ENCODE assay signal across 1 cellular context in the genomic region with DNA sequence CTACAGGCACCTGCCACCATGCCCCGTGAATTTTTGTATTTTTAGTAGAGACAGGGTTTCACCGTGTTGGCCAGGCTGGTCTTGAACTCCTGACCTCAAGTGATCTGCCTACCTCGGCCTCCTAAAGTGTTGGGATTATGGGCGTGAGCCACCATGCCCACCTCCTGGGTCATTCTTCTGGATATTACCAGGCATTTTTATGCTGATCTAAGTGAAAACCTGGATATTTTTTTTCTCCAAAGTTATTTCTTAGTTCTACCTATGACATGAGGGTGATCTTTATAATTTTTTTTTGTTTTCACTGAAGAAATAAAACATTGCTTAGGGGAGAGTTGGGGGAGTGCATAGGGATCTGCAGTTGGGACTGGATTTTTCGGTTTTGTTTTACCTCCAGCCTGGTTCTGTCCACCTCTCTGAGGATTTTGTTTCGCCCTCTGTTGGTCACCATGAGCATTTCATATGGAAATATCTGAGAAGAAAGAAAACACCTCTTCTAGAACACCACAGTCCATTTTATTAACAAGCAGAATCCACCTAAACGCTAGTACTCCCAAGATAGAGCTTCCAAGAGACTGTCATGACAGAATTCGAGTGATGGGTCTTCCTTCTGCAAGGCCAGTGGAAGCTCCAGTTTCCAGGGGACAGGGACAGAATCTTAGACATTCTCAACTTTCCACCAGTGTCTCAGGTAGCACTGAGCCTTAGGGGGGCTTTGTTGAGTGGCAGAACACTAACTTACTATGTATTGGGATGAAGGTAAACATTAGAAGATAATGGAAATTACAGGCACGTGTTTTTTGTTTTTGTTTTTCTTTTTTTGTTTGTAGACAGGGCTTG.
TF ChIP-seq lines count a peak whose summit lies in the region.

No MANE protein-coding gene starts in this region.

TF ChIP-seq in K562, 482 proteins besides CTCF, POLR2A, EP300 and RAD21 (continued from another document):
- TF ChIP-seq, protein P1, sequence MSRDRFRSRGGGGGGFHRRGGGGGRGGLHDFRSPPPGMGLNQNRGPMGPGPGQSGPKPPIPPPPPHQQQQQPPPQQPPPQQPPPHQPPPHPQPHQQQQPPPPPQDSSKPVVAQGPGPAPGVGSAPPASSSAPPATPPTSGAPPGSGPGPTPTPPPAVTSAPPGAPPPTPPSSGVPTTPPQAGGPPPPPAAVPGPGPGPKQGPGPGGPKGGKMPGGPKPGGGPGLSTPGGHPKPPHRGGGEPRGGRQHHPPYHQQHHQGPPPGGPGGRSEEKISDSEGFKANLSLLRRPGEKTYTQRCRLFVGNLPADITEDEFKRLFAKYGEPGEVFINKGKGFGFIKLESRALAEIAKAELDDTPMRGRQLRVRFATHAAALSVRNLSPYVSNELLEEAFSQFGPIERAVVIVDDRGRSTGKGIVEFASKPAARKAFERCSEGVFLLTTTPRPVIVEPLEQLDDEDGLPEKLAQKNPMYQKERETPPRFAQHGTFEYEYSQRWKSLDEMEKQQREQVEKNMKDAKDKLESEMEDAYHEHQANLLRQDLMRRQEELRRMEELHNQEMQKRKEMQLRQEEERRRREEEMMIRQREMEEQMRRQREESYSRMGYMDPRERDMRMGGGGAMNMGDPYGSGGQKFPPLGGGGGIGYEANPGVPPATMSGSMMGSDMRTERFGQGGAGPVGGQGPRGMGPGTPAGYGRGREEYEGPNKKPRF (IDR thresholded peaks at IDR 0.05; ENCODE audit: low read depth, low read length): no peak
- TF ChIP-seq HMG20B (CRISPR knock-in tag; IDR thresholded peaks at IDR 0.05) (no peak), NONO (IDR thresholded peaks at IDR 0.05; ENCODE audit: low read depth in 2 of 2, low read length in 1 of 2) (no peak), NCOA2 (IDR thresholded peaks at IDR 0.05; ENCODE audit: partially characterized antibody in 2 of 2) (no peak), ZC3H11A (IDR thresholded peaks at IDR 0.05; ENCODE audit: low read depth, low read length) (no peak), FOXP1 (CRISPR knock-in tag; IDR thresholded peaks at IDR 0.05) (no peak), DACH1 (IDR thresholded peaks at IDR 0.05; ENCODE audit: partially characterized antibody) (no peak), MCM3 (IDR thresholded peaks at IDR 0.05) (no peak), ZNF445 (CRISPR knock-in tag; IDR thresholded peaks at IDR 0.05; ENCODE audit: low read depth) (no peak), EWSR1 (IDR thresholded peaks at IDR 0.05; ENCODE audit: borderline replicate concordance, low read depth, partially characterized antibody) (no peak), ZNF644 (tag; IDR thresholded peaks at IDR 0.05; ENCODE audit: low read depth) (no peak)
- TF ChIP-seq, protein P2, sequence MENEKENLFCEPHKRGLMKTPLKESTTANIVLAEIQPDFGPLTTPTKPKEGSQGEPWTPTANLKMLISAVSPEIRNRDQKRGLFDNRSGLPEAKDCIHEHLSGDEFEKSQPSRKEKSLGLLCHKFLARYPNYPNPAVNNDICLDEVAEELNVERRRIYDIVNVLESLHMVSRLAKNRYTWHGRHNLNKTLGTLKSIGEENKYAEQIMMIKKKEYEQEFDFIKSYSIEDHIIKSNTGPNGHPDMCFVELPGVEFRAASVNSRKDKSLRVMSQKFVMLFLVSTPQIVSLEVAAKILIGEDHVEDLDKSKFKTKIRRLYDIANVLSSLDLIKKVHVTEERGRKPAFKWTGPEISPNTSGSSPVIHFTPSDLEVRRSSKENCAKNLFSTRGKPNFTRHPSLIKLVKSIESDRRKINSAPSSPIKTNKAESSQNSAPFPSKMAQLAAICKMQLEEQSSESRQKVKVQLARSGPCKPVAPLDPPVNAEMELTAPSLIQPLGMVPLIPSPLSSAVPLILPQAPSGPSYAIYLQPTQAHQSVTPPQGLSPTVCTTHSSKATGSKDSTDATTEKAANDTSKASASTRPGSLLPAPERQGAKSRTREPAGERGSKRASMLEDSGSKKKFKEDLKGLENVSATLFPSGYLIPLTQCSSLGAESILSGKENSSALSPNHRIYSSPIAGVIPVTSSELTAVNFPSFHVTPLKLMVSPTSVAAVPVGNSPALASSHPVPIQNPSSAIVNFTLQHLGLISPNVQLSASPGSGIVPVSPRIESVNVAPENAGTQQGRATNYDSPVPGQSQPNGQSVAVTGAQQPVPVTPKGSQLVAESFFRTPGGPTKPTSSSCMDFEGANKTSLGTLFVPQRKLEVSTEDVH (IDR thresholded peaks at IDR 0.05; ENCODE audit: low read depth, partially characterized antibody): no peak
